ENCODE assay signal across 37 cellular contexts in genomic region chr6:62669831-62670230, GRCh38.
"Had no signal": no experiment of that assay in that cellular context is flagged by ENCODE, and none has a peak within 500 bp of the region (broad histone marks: within the 10 kb centered on the region; RNA-seq: fewer than 3 reads in every experiment).

No MANE protein-coding gene starts in this region.

- H3K4me1 ChIP-seq: adrenal gland, body of pancreas, breast epithelium had no signal

- H3K4me1 Mint-ChIP-seq: activated B cell treated with CpG ODN at 0.5 μM for 24 hours; activated CD4-positive, alpha-beta T cell treated with anti-CD3 and anti-CD28 coated beads, Interleukin-2, amount 10 ng/mL, durations not matched to agents 24 days and 14 days; activated naive CD8-positive, alpha-beta T cell treated with anti-CD3 and anti-CD28 coated beads for 36 hours; activated T-helper 17 cell treated with anti-CD3 and anti-CD28 coated beads, Interleukin-2, amount 50 U/mL, for 72 hours had no signal

- H3K27me3 ChIP-seq: adrenal gland, body of pancreas, brain microvascular endothelial cell, breast epithelium had no signal

- FAIRE-seq: astrocyte, TTC549 had no signal

- H3K4me3 Mint-ChIP-seq: activated B cell treated with CpG ODN at 0.5 μM for 24 hours; activated CD4-positive, alpha-beta memory T cell treated with anti-CD3 and anti-CD28 coated beads for 36 hours; activated CD4-positive, alpha-beta T cell treated with anti-CD3 and anti-CD28 coated beads, Interleukin-2, amount 10 ng/mL, durations not matched to agents 24 days and 14 days; activated CD8-positive, alpha-beta T cell treated with anti-CD3 and anti-CD28 coated beads for 36 hours; activated naive CD4-positive, alpha-beta T cell treated with anti-CD3 and anti-CD28 coated beads for 36 hours; activated naive CD8-positive, alpha-beta T cell treated with anti-CD3 and anti-CD28 coated beads for 36 hours; activated T-cell treated with anti-CD3 and anti-CD28 coated beads, Interleukin-2, amount 50 U/mL, for 4 hours; activated T-cell treated with anti-CD3 and anti-CD28 coated beads, Interleukin-2, amount 50 U/mL, for 72 hours; activated T-helper 1 cell treated with anti-CD3 and anti-CD28 coated beads, Interleukin-12 subunit alpha, Interleukin-12 subunit beta, Interleukin-2, Interleukin-4 antibody, amounts not matched to agents 30 ng/mL and 10 ng/mL and 1 ng/mL, durations not matched to agents 14 hours and 24 hours and 36 hours; activated T-helper 17 cell treated with anti-CD3 and anti-CD28 coated beads, Interleukin-2, amount 50 U/mL, for 72 hours; T-helper 1 cell treated with Interleukin-12 subunit alpha and Interleukin-12 subunit beta and Interleukin-4 antibody, amounts not matched to agents 30 μg/mL and 1 μg/mL, for 36 hours; T-helper 2 cell treated with Interferon-gamma antibody and Interleukin-4, amounts not matched to agents 5 μg/mL and 100 μg/mL, for 36 hours had no signal

- H3K27ac Mint-ChIP-seq: activated B cell treated with CpG ODN at 0.5 μM for 24 hours; activated CD4-positive, alpha-beta memory T cell treated with anti-CD3 and anti-CD28 coated beads for 36 hours; activated CD4-positive, alpha-beta T cell treated with anti-CD3 and anti-CD28 coated beads, Interleukin-2, amount 10 ng/mL, durations not matched to agents 24 days and 14 days; activated CD8-positive, alpha-beta T cell treated with anti-CD3 and anti-CD28 coated beads for 36 hours; activated naive CD4-positive, alpha-beta T cell treated with anti-CD3 and anti-CD28 coated beads for 36 hours; activated naive CD4-positive, alpha-beta T cell treated with anti-CD3 and anti-CD28 coated beads, Interleukin-2, amount 50 U/mL, for 72 hours; activated naive CD8-positive, alpha-beta T cell treated with anti-CD3 and anti-CD28 coated beads for 36 hours; activated T-cell treated with anti-CD3 and anti-CD28 coated beads, Interleukin-2, amount 50 U/mL, for 72 hours; activated T-helper 1 cell treated with anti-CD3 and anti-CD28 coated beads, Interleukin-12 subunit alpha, Interleukin-12 subunit beta, Interleukin-2, Interleukin-4 antibody, amounts not matched to agents 30 ng/mL and 10 ng/mL and 1 ng/mL, durations not matched to agents 14 hours and 24 hours and 36 hours; activated T-helper 17 cell treated with anti-CD3 and anti-CD28 coated beads, Interleukin-2, amount 50 U/mL, for 72 hours; T-helper 1 cell treated with Interleukin-12 subunit alpha and Interleukin-12 subunit beta and Interleukin-4 antibody, amounts not matched to agents 30 μg/mL and 1 μg/mL, for 36 hours; T-helper 2 cell treated with Interferon-gamma antibody and Interleukin-4, amounts not matched to agents 5 μg/mL and 100 μg/mL, for 36 hours had no signal

- H3K9me3 ChIP-seq: adrenal gland, body of pancreas, breast epithelium had no signal

- H3K4me3 ChIP-seq: adrenal gland, body of pancreas, breast epithelium had no signal

- H3K9me3 Mint-ChIP-seq: activated B cell treated with CpG ODN at 0.5 μM for 24 hours; activated naive CD4-positive, alpha-beta T cell treated with anti-CD3 and anti-CD28 coated beads for 36 hours; activated T-helper 17 cell treated with anti-CD3 and anti-CD28 coated beads, Interleukin-2, amount 50 U/mL, for 72 hours had no signal

- DNase-seq: activated B cell treated with CpG ODN at 0.5 μM for 24 hours; activated CD4-positive, alpha-beta memory T cell treated with anti-CD3 and anti-CD28 coated beads for 36 hours; activated CD4-positive, alpha-beta T cell treated with anti-CD3 and anti-CD28 coated beads for 4 hours; activated CD4-positive, alpha-beta T cell treated with anti-CD3 and anti-CD28 coated beads, Interleukin-2, amount 10 ng/mL, durations not matched to agents 24 days and 14 days; activated CD4-positive, alpha-beta T cell treated with anti-CD3 and anti-CD28 coated beads, Interleukin-2, amount 50 U/mL, for 1 hour; activated CD4-positive, alpha-beta T cell treated with anti-CD3 and anti-CD28 coated beads, Interleukin-2, amount 50 U/mL, for 4 hours; activated CD4-positive, CD25-positive, alpha-beta regulatory T cell treated with anti-CD3 and anti-CD28 coated beads, Interleukin-2, amount 50 U/mL, for 72 hours; activated CD8-positive, alpha-beta memory T cell treated with anti-CD3 and anti-CD28 coated beads, Interleukin-2, amount 50 U/mL, for 4 hours; activated CD8-positive, alpha-beta T cell treated with anti-CD3 and anti-CD28 coated beads for 36 hours; activated effector memory CD4-positive, alpha-beta T cell treated with anti-CD3 and anti-CD28 coated beads, Interleukin-2, amount 50 U/mL, for 16 hours; activated gamma-delta T cell treated with Interleukin-2 at 50 U/mL for 16 hours; activated naive CD4-positive, alpha-beta T cell; activated naive CD4-positive, alpha-beta T cell treated with anti-CD3 and anti-CD28 coated beads for 36 hours; activated naive CD4-positive, alpha-beta T cell treated with anti-CD3 and anti-CD28 coated beads, Interleukin-2, amount 50 U/mL, for 16 hours; activated naive CD8-positive, alpha-beta T cell treated with anti-CD3 and anti-CD28 coated beads for 36 hours; activated T-cell treated with anti-CD3 and anti-CD28 coated beads for 4 hours; activated T-cell treated with anti-CD3 and anti-CD28 coated beads, Interleukin-2, amount 50 U/mL, for 1 hour; activated T-cell treated with anti-CD3 and anti-CD28 coated beads, Interleukin-2, amount 50 U/mL, for 4 hours; activated T-cell treated with anti-CD3 and anti-CD28 coated beads, Interleukin-2, amount 50 U/mL, for 72 hours; adrenal gland; amniotic stem cell; aorta; body of pancreas; brain microvascular endothelial cell; central memory CD4-positive, alpha-beta T cell; T-helper 1 cell; T-helper 2 cell; T-helper 9 cell had no signal

- H3K27me3 Mint-ChIP-seq: activated B cell treated with CpG ODN at 0.5 μM for 24 hours; activated CD4-positive, alpha-beta memory T cell treated with anti-CD3 and anti-CD28 coated beads for 36 hours; activated CD4-positive, alpha-beta T cell treated with anti-CD3 and anti-CD28 coated beads, Interleukin-2, amount 10 ng/mL, durations not matched to agents 24 days and 14 days; activated CD8-positive, alpha-beta T cell treated with anti-CD3 and anti-CD28 coated beads for 36 hours; activated naive CD8-positive, alpha-beta T cell treated with anti-CD3 and anti-CD28 coated beads for 36 hours; activated T-helper 17 cell treated with anti-CD3 and anti-CD28 coated beads, Interleukin-2, amount 50 U/mL, for 72 hours had no signal

- H3K36me3 Mint-ChIP-seq: activated CD4-positive, alpha-beta memory T cell treated with anti-CD3 and anti-CD28 coated beads for 36 hours; activated naive CD4-positive, alpha-beta T cell treated with anti-CD3 and anti-CD28 coated beads, Interleukin-2, amount 50 U/mL, for 72 hours; activated naive CD8-positive, alpha-beta T cell treated with anti-CD3 and anti-CD28 coated beads for 36 hours had no signal

- ATAC-seq: activated CD8-positive, alpha-beta T cell treated with anti-CD3 and anti-CD28 coated beads for 36 hours; activated naive CD4-positive, alpha-beta T cell treated with anti-CD3 and anti-CD28 coated beads, Interleukin-2, amount 50 U/mL, for 72 hours; activated T-cell treated with anti-CD3 and anti-CD28 coated beads, Interleukin-2, amount 50 U/mL, for 4 hours; activated T-cell treated with anti-CD3 and anti-CD28 coated beads, Interleukin-2, amount 50 U/mL, for 72 hours; activated T-helper 17 cell treated with anti-CD3 and anti-CD28 coated beads, Interleukin-2, amount 50 U/mL, for 72 hours; body of pancreas had no signal

- H3K27ac ChIP-seq: adrenal gland, body of pancreas, brain microvascular endothelial cell, breast epithelium, VCaP had no signal

- H3K36me3 ChIP-seq: adrenal gland, brain microvascular endothelial cell, breast epithelium had no signal
